In the genomic region with DNA sequence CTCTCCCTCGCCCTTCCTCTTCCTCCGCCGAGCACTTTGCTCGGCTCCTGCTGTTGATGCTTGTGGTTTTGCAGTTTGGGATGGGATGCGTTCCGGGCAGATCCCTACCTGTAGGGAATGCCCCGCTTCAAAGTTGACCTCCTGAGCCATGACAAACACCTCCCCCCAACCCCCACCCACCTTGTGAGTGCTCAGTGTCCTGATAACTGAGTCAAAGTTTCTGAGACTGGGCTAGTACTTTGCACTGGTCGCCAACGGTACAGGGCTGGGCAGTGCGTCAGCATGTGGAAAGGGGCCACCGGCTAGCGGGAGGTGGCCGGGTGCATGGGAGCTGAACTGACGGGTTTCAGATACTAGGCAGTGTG, we compare ENCODE assay signal across 8 cellular contexts. TPM values are rescaled to one million over a fixed set of nuclear protein-coding genes. Genes with fewer than 3 reads are reported as not detected.
DNase-seq lines count a peak whose midpoint lies in the region; ATAC-seq and TF ChIP-seq lines count a peak whose summit lies in the region.

No MANE protein-coding gene starts in this region.

- peak overlapping the region; percentile 66 for H3K27ac ChIP-seq in KMS-11
- peak overlapping the region; percentile 31 for H3K27ac ChIP-seq in foreskin keratinocyte
- H3K27ac ChIP-seq in neuronal stem cell (replicated peaks; ENCODE audit: low read length): no peak overlapping the region

- H3K18ac ChIP-seq in neuronal stem cell (ENCODE audit: low read length): peak overlapping the region; percentile 7

- WGBS in neuronal stem cell (ENCODE audit: extremely low coverage in 2 of 2, insufficient read length in 2 of 2, insufficient replicate concordance in 1 of 2), 2 donors: no CpG with 5 or more reads among the region's 14 CpGs

- peak overlapping the region; percentile 76 for H3K9ac ChIP-seq in KMS-11
- peak overlapping the region; percentile 95 for H3K9ac ChIP-seq in neuronal stem cell (ENCODE audit: low read depth, low read length, poor library complexity)

- peak overlapping the region; percentile 92 for H3K27ac Mint-ChIP-seq in activated T-helper 1 cell treated with anti-CD3 and anti-CD28 coated beads, Interleukin-12 subunit alpha, Interleukin-12 subunit beta, Interleukin-2, Interleukin-4 antibody, amounts not matched to agents 30 ng/mL and 10 ng/mL and 1 ng/mL, durations not matched to agents 14 hours and 24 hours and 36 hours

- H2AK5ac ChIP-seq in neuronal stem cell (ENCODE audit: low read depth, low read length): no peak overlapping the region

- H3K9me3 Mint-ChIP-seq in activated T-helper 1 cell treated with anti-CD3 and anti-CD28 coated beads, Interleukin-12 subunit alpha, Interleukin-12 subunit beta, Interleukin-2, Interleukin-4 antibody, amounts not matched to agents 30 ng/mL and 10 ng/mL and 1 ng/mL, durations not matched to agents 14 hours and 24 hours and 36 hours: no peaks in the 10 kb centered on the region

- no peaks in the 10 kb centered on the region for H3K79me1 ChIP-seq in neuronal stem cell (ENCODE audit: low read depth, low read length)

- H4K91ac ChIP-seq in neuronal stem cell (ENCODE audit: low read depth, low read length, poor library complexity): no peak overlapping the region

- no peak overlapping the region for H2BK120ac ChIP-seq in neuronal stem cell (ENCODE audit: low read depth, low read length)

- H2BK5ac ChIP-seq in neuronal stem cell (ENCODE audit: low read length): no peak overlapping the region

- peak; percentile 14 for ATAC-seq in GM21515 (IDR thresholded peaks at IDR 0.05; ENCODE audit: unreplicated experiment)
- peak; percentile 32 for ATAC-seq in foreskin keratinocyte
- ATAC-seq in GM19395 (IDR thresholded peaks at IDR 0.05; ENCODE audit: unreplicated experiment): no peak

- no peak overlapping the region for H4K8ac ChIP-seq in neuronal stem cell (ENCODE audit: low read depth, low read length)

- intact Hi-C loops in activated T-helper 1 cell treated with anti-CD3 and anti-CD28 coated beads, Interleukin-12 subunit alpha, Interleukin-12 subunit beta, Interleukin-2, Interleukin-4 antibody, amounts not matched to agents 30 ng/mL and 10 ng/mL and 1 ng/mL, durations not matched to agents 14 hours and 24 hours and 36 hours (cut with micrococcal nuclease): loop anchor here (1.0 kb wide), 1 partner anchor 8 kb away; no protein-coding TSS in a partner anchor

- DNase-seq in COLO829 (ENCODE audit: low spot score): peak; percentile 11
- DNase-seq in activated T-helper 1 cell treated with anti-CD3 and anti-CD28 coated beads, Interleukin-12 subunit alpha, Interleukin-12 subunit beta, Interleukin-2, Interleukin-4 antibody, amounts not matched to agents 30 ng/mL and 10 ng/mL and 1 ng/mL, durations not matched to agents 14 hours and 24 hours and 36 hours (ENCODE audit: low spot score): no peak
- peak; percentile 23 to 53 for DNase-seq in foreskin keratinocyte
- no peak for DNase-seq in neuronal stem cell (ENCODE audit: low spot score)
- no peak for DNase-seq in NCI-H187 (lab: John Stamatoyannopoulos, UW)

- TF ChIP-seq CTCF in KMS-11 (conservative IDR thresholded peaks at IDR 0.05; ENCODE audit: low read depth, low read length) (no peak), foreskin keratinocyte (conservative IDR thresholded peaks at IDR 0.05) (no peak)

- peak overlapping the region; percentile 96 for H3K4me3 Mint-ChIP-seq in activated T-helper 1 cell treated with anti-CD3 and anti-CD28 coated beads, Interleukin-12 subunit alpha, Interleukin-12 subunit beta, Interleukin-2, Interleukin-4 antibody, amounts not matched to agents 30 ng/mL and 10 ng/mL and 1 ng/mL, durations not matched to agents 14 hours and 24 hours and 36 hours

- H3K4me1 Mint-ChIP-seq in activated T-helper 1 cell treated with anti-CD3 and anti-CD28 coated beads, Interleukin-12 subunit alpha, Interleukin-12 subunit beta, Interleukin-2, Interleukin-4 antibody, amounts not matched to agents 30 ng/mL and 10 ng/mL and 1 ng/mL, durations not matched to agents 14 hours and 24 hours and 36 hours (ENCODE audit: low read depth): peaks cover 66% of the 10 kb centered on the region

- peak overlapping the region; percentile 94 for H3K4me3 ChIP-seq in KMS-11 (IDR thresholded peaks at IDR 0.05; ENCODE audit: insufficient read depth, low read depth, low read length)
- H3K4me3 ChIP-seq in neuronal stem cell (ENCODE audit: low read length in 2 of 2): peak overlapping the region; percentile 92

- peak overlapping the region; percentile 74 for H2AFZ ChIP-seq in KMS-11 (ENCODE audit: low read depth)
- H2AFZ ChIP-seq in neuronal stem cell (ENCODE audit: low read length): peak overlapping the region; percentile 100

- H3K4me1 ChIP-seq in KMS-11 (ENCODE audit: low read depth, poor library complexity, severe bottlenecking): peaks cover 78% of the 10 kb centered on the region
- no peaks in the 10 kb centered on the region for H3K4me1 ChIP-seq in foreskin keratinocyte
- H3K4me1 ChIP-seq in neuronal stem cell (ENCODE audit: control insufficient read depth in 2 of 2, insufficient read depth in 1 of 2, low read depth in 1 of 2, low read length in 2 of 2): peaks cover 2 to 6% of the 10 kb centered on the region in 2 donors

- H3K79me2 ChIP-seq in KMS-11 (ENCODE audit: insufficient read depth, low read depth): peaks cover 46% of the 10 kb centered on the region

- peaks cover 6% of the 10 kb centered on the region for H3K36me3 Mint-ChIP-seq in activated T-helper 1 cell treated with anti-CD3 and anti-CD28 coated beads, Interleukin-12 subunit alpha, Interleukin-12 subunit beta, Interleukin-2, Interleukin-4 antibody, amounts not matched to agents 30 ng/mL and 10 ng/mL and 1 ng/mL, durations not matched to agents 14 hours and 24 hours and 36 hours (ENCODE audit: low read depth)

- H4K20me1 ChIP-seq in KMS-11 (ENCODE audit: insufficient read depth): no peaks in the 10 kb centered on the region

- H3K36me3 ChIP-seq in KMS-11 (ENCODE audit: insufficient read depth) (no peaks in the 10 kb centered on the region), neuronal stem cell (replicated peaks in 1 of 2; ENCODE audit: control insufficient read depth in 2 of 2, insufficient read depth in 2 of 2, low read length in 2 of 2) (no peaks in the 10 kb centered on the region)

- H3K4ac ChIP-seq in neuronal stem cell (ENCODE audit: low read length): no peak overlapping the region

- no peaks in the 10 kb centered on the region for H3K27me3 Mint-ChIP-seq in activated T-helper 1 cell treated with anti-CD3 and anti-CD28 coated beads, Interleukin-12 subunit alpha, Interleukin-12 subunit beta, Interleukin-2, Interleukin-4 antibody, amounts not matched to agents 30 ng/mL and 10 ng/mL and 1 ng/mL, durations not matched to agents 14 hours and 24 hours and 36 hours (ENCODE audit: insufficient read depth)

- H3K14ac ChIP-seq in neuronal stem cell (ENCODE audit: low read length): no peak overlapping the region

- no peak overlapping the region for H2BK12ac ChIP-seq in neuronal stem cell (ENCODE audit: low read length)

- no peaks in the 10 kb centered on the region for H3K27me3 ChIP-seq in KMS-11 (ENCODE audit: insufficient read depth, low read depth)
- H3K27me3 ChIP-seq in foreskin keratinocyte: no peaks in the 10 kb centered on the region
- peaks cover 0 to 9% (median 0%) of the 10 kb centered on the region in 3 experiments for H3K27me3 ChIP-seq in neuronal stem cell (ENCODE audit: control insufficient read depth in 3 of 3, insufficient read depth in 3 of 3, low read depth in 1 of 3, low read length in 3 of 3)

- no peak overlapping the region for H2BK15ac ChIP-seq in neuronal stem cell (ENCODE audit: low read length)

- no peaks in the 10 kb centered on the region for H3K9me3 ChIP-seq in neuronal stem cell (replicated peaks in 1 of 2; ENCODE audit: control insufficient read depth in 2 of 2, insufficient read depth in 1 of 2, low read depth in 1 of 2, low read length in 2 of 2)

- peak overlapping the region; percentile 87 for H3K4me2 ChIP-seq in KMS-11
- peak overlapping the region; percentile 95 for H3K4me2 ChIP-seq in neuronal stem cell (ENCODE audit: insufficient read depth, low read length, poor library complexity, severe bottlenecking)

- H3K23ac ChIP-seq in neuronal stem cell (ENCODE audit: low read depth, low read length, poor library complexity): peak overlapping the region; percentile 99

RNA-seq across cellular contexts. Expression of gene RABGAP1L, which starts 0.8 kb away (rescaled TPM):
- 40.6 and 41.0 TPM in 2 replicates for total RNA-seq in activated T-helper 1 cell treated with anti-CD3 and anti-CD28 coated beads, Interleukin-12 subunit alpha, Interleukin-12 subunit beta, Interleukin-2, Interleukin-4 antibody, amounts not matched to agents 30 ng/mL and 10 ng/mL and 1 ng/mL, durations not matched to agents 14 hours and 24 hours and 36 hours
- total RNA-seq in foreskin keratinocyte: 18.3 and 18.9 TPM in 2 replicates
- polyA plus RNA-seq in foreskin keratinocyte: 3.9 and 4.0 TPM in 2 replicates
- polyA plus RNA-seq in neuronal stem cell (2013, experiment 1 of 2): 4.6 TPM
- polyA plus RNA-seq in neuronal stem cell (2013, experiment 2 of 2): 5.3 TPM

Comparison
In these comparisons a context has a peak if more than half of its experiments do, and no peak if none do; other contexts are left out.
1. DNase-seq: peak in COLO829 (single experiment) and foreskin keratinocyte (2 of 2); none in activated T-helper 1 cell treated with anti-CD3 and anti-CD28 coated beads, Interleukin-12 subunit alpha, Interleukin-12 subunit beta, Interleukin-2, Interleukin-4 antibody, amounts not matched to agents 30 ng/mL and 10 ng/mL and 1 ng/mL, durations not matched to agents 14 hours and 24 hours and 36 hours (single experiment), neuronal stem cell (single experiment) and NCI-H187 (0 of 2).